ENCODE assay signal across 23 cellular contexts in genomic region chr5:14054111-14054854, GRCh38.
DNase-seq lines count a peak whose midpoint lies in the region; FAIRE-seq and TF ChIP-seq lines count a peak whose summit lies in the region.
"Had no signal": no experiment of that assay in that cellular context is flagged by ENCODE, and none has a peak within 500 bp of the region (broad histone marks: within the 10 kb centered on the region; RNA-seq: fewer than 3 reads in every experiment).

No MANE protein-coding gene starts in this region.

- FAIRE-seq in RCC 7860 (lab: Jason Lieb, UNC), result peak; percentile 45
- FAIRE-seq: GM12892 had no signal

- H2BK120ac ChIP-seq in trophoblast cell (ENCODE audit: insufficient read depth, low read length, poor library complexity) (no peak overlapping the region), H9 (ENCODE audit: low read depth, low read length, poor library complexity, severe bottlenecking) (no peak overlapping the region)

- DNase-seq in HCEC 1CT, result peak; percentile 71
- DNase-seq in RCC 7860 (ENCODE audit: low spot score), result no peak
- peak; percentile 63 for DNase-seq in iris pigment epithelial cell (ENCODE audit: low read depth)
- DNase-seq in trophoblast cell, result peak; percentile 65 to 94
- DNase-seq in H9, result no peak
- DNase-seq in NOMO-1 treated with dmso at 0.1 percent for 144 hours (lab: John Stamatoyannopoulos, UW; ENCODE audit: unreplicated experiment), result no peak
- DNase-seq in activated CD4-positive, alpha-beta memory T cell treated with anti-CD3 and anti-CD28 coated beads for 36 hours, result no peak
- DNase-seq: BE2C; CD8-positive, alpha-beta memory T cell; DMS 273 treated with DMSO at 0.1 percent for 48 hours; DMS79; EL; NCI-H1048; NCI-H1417; NCI-H1694 treated with DMSO at 0.1 percent for 48 hours; NCI-H2081; NCI-H2227 treated with DMSO at 0.1 percent for 48 hours; NCI-H526 treated with DMSO at 0.1 percent for 48 hours; T-cell had no signal

- H3K4ac ChIP-seq in trophoblast cell (ENCODE audit: low read depth, low read length) (no peak overlapping the region), H9 (ENCODE audit: low read depth, low read length) (no peak overlapping the region)

- peaks cover 4 to 8% of the 10 kb centered on the region in 2 experiments; a peak in 1 of 4 replicates for H3K4me1 Mint-ChIP-seq in H9
- no peaks in the 10 kb centered on the region for H3K4me1 Mint-ChIP-seq in activated CD4-positive, alpha-beta memory T cell treated with anti-CD3 and anti-CD28 coated beads for 36 hours (ENCODE audit: low read depth)
- H3K4me1 Mint-ChIP-seq: CD14-positive monocyte; CD8-positive, alpha-beta memory T cell; T-cell had no signal

- no peaks in the 10 kb centered on the region for H3K36me3 ChIP-seq in trophoblast cell (ENCODE audit: control insufficient read depth in 1 of 2, insufficient read depth in 2 of 2, low read length in 2 of 2)
- H3K36me3 ChIP-seq: BE2C, HAP-1 had no signal

- H3K27me3 Mint-ChIP-seq in H9 (ENCODE audit: low read depth), result no peaks in the 10 kb centered on the region
- no peaks in the 10 kb centered on the region for H3K27me3 Mint-ChIP-seq in activated CD4-positive, alpha-beta memory T cell treated with anti-CD3 and anti-CD28 coated beads for 36 hours

- no peak overlapping the region for H4K12ac ChIP-seq in trophoblast cell (ENCODE audit: low read depth, low read length)

- no peaks in the 10 kb centered on the region for H4K20me1 ChIP-seq in H9 (ENCODE audit: control insufficient read depth, insufficient read depth, insufficient read length)

- H3K14ac ChIP-seq in trophoblast cell (ENCODE audit: low read length), result no peak overlapping the region
- H3K14ac ChIP-seq in H9 (ENCODE audit: insufficient read depth, low read length), result no peak overlapping the region

- no peak overlapping the region for H3K4me3 Mint-ChIP-seq in H9
- no peak overlapping the region for H3K4me3 Mint-ChIP-seq in activated CD4-positive, alpha-beta memory T cell treated with anti-CD3 and anti-CD28 coated beads for 36 hours
- H3K4me3 Mint-ChIP-seq: CD14-positive monocyte; CD8-positive, alpha-beta memory T cell; GM23338; T-cell had no signal

- H3K4me1 ChIP-seq in trophoblast cell (ENCODE audit: control insufficient read depth in 1 of 2, insufficient read depth in 2 of 2, low read length in 2 of 2) (peaks cover 0 to 3% of the 10 kb centered on the region in 2 experiments), H9 (ENCODE audit: insufficient read depth, low read length) (no peaks in the 10 kb centered on the region)
- H3K4me1 ChIP-seq: BE2C, HAP-1 had no signal

- H3K27ac ChIP-seq in trophoblast cell (ENCODE audit: low read depth, low read length) (no peak overlapping the region), H9 (ENCODE audit: insufficient read length, low read depth, low read length) (no peak overlapping the region)

- H3K56ac ChIP-seq in H9 (ENCODE audit: insufficient read length, low read depth, low read length), result no peak overlapping the region

- no peak overlapping the region for H3K9ac ChIP-seq in trophoblast cell (ENCODE audit: low read length)
- no peak overlapping the region for H3K9ac ChIP-seq in H9 (ENCODE audit: extremely low read depth, insufficient read length, low read length)

- no peak overlapping the region for H2AFZ ChIP-seq in trophoblast cell (ENCODE audit: insufficient read depth, low read length, poor library complexity)
- no peak overlapping the region for H2AFZ ChIP-seq in H9 (ENCODE audit: low read length)

- H3K79me1 ChIP-seq in trophoblast cell (ENCODE audit: low read length) (no peaks in the 10 kb centered on the region), H9 (ENCODE audit: insufficient read depth, low read depth, low read length, poor library complexity, severe bottlenecking) (no peaks in the 10 kb centered on the region)

- no peak overlapping the region for H3K23ac ChIP-seq in trophoblast cell (ENCODE audit: low read length)
- no peak overlapping the region for H3K23ac ChIP-seq in H9 (ENCODE audit: insufficient read length, low read depth, low read length)

- H4K5ac ChIP-seq in H9 (ENCODE audit: insufficient read length, low read depth, low read length), result no peak overlapping the region

- H3K4me2 ChIP-seq in trophoblast cell (ENCODE audit: low read length) (no peak overlapping the region), H9 (ENCODE audit: insufficient read depth, insufficient read length, low read length) (no peak overlapping the region)
- H3K4me2 ChIP-seq: GM23338 had no signal

- TF ChIP-seq CTCF in H9 (conservative IDR thresholded peaks at IDR 0.05), result no peak

- H3K18ac ChIP-seq in trophoblast cell (ENCODE audit: low read length) (no peak overlapping the region), H9 (ENCODE audit: insufficient read length, low read depth, low read length) (no peak overlapping the region)

- H3K36me3 Mint-ChIP-seq in H9 (ENCODE audit: insufficient read depth in 1 of 3, low read depth in 3 of 3), result no peaks in the 10 kb centered on the region
- H3K36me3 Mint-ChIP-seq in activated CD4-positive, alpha-beta memory T cell treated with anti-CD3 and anti-CD28 coated beads for 36 hours, result no peaks in the 10 kb centered on the region
- H3K36me3 Mint-ChIP-seq: CD14-positive monocyte; CD8-positive, alpha-beta memory T cell; T-cell had no signal

- CTCF ChIA-PET in activated CD4-positive, alpha-beta memory T cell treated with anti-CD3 and anti-CD28 coated beads for 36 hours (lab: Charles Lee), result interaction anchor here (0.7 kb wide), 1 partner anchor 119 kb away, joined by 3 read pairs; no protein-coding TSS in a partner anchor

- no peak overlapping the region for H2AK5ac ChIP-seq in trophoblast cell (ENCODE audit: low read length)
- no peak overlapping the region for H2AK5ac ChIP-seq in H9 (ENCODE audit: insufficient read length, low read length)

- intact Hi-C loops in activated CD4-positive, alpha-beta memory T cell treated with anti-CD3 and anti-CD28 coated beads for 36 hours (cut with micrococcal nuclease), result no loop called here

- no peaks in the 10 kb centered on the region for H3K9me3 Mint-ChIP-seq in H9
- H3K9me3 Mint-ChIP-seq in activated CD4-positive, alpha-beta memory T cell treated with anti-CD3 and anti-CD28 coated beads for 36 hours, result no peaks in the 10 kb centered on the region
- H3K9me3 Mint-ChIP-seq: GM23338 had no signal

- POLR2A ChIA-PET in activated CD4-positive, alpha-beta memory T cell treated with anti-CD3 and anti-CD28 coated beads for 36 hours (lab: Charles Lee), result no interaction called here

- H4K8ac ChIP-seq in trophoblast cell (ENCODE audit: low read depth, low read length) (no peak overlapping the region), H9 (replicated peaks; ENCODE audit: insufficient read length, low read depth, low read length) (no peak overlapping the region)

- no peak overlapping the region for H2BK15ac ChIP-seq in H9 (ENCODE audit: low read depth, low read length)

- H3K27me3 ChIP-seq in trophoblast cell (ENCODE audit: insufficient read depth, low read length) (no peaks in the 10 kb centered on the region), H9 (ENCODE audit: insufficient read depth, low read length) (no peaks in the 10 kb centered on the region)

- H3T11ph ChIP-seq in H9 (ENCODE audit: low read length), result no peak overlapping the region

- H3K79me2 ChIP-seq in trophoblast cell (ENCODE audit: control insufficient read depth, insufficient read depth, low read length, poor library complexity), result no peaks in the 10 kb centered on the region
- H3K79me2 ChIP-seq in H9 (ENCODE audit: insufficient read depth, low read length), result no peaks in the 10 kb centered on the region

- no peak overlapping the region for H2BK12ac ChIP-seq in trophoblast cell (ENCODE audit: low read length)
- H2BK12ac ChIP-seq in H9 (ENCODE audit: insufficient read length, low read depth, low read length), result no peak overlapping the region

- H4K91ac ChIP-seq in trophoblast cell (ENCODE audit: low read depth, low read length) (no peak overlapping the region), H9 (ENCODE audit: insufficient read length, low read depth, low read length) (no peak overlapping the region)

- no peak overlapping the region for H3K4me3 ChIP-seq in trophoblast cell (ENCODE audit: low read depth, low read length)
- H3K4me3 ChIP-seq: GM23338, HAP-1 had no signal

- H3K9me3 ChIP-seq in trophoblast cell (ENCODE audit: insufficient read depth, low read depth, low read length), result no peaks in the 10 kb centered on the region
- no peaks in the 10 kb centered on the region for H3K9me3 ChIP-seq in H9 (ENCODE audit: control insufficient read depth, low read depth, low read length)
- H3K9me3 ChIP-seq: BE2C, HAP-1 had no signal

- H2BK20ac ChIP-seq in H9 (ENCODE audit: low read depth, low read length, poor library complexity, severe bottlenecking), result no peak overlapping the region

- no peak overlapping the region for H3K27ac Mint-ChIP-seq in H9
- H3K27ac Mint-ChIP-seq in activated CD4-positive, alpha-beta memory T cell treated with anti-CD3 and anti-CD28 coated beads for 36 hours, result no peak overlapping the region
- H3K27ac Mint-ChIP-seq: CD14-positive monocyte; CD8-positive, alpha-beta memory T cell; GM23338; T-cell had no signal

- H3K23me2 ChIP-seq in H9 (ENCODE audit: insufficient read length, low read depth, low read length, poor library complexity, severe bottlenecking), result no peaks in the 10 kb centered on the region

- H2BK5ac ChIP-seq in trophoblast cell (ENCODE audit: low read depth, low read length, poor library complexity), result no peak overlapping the region
- H2BK5ac ChIP-seq in H9 (ENCODE audit: insufficient read length, low read length), result no peak overlapping the region

- no CpG with 5 or more reads among the region's 9 CpGs for WGBS in trophoblast cell (ENCODE audit: extremely low coverage, insufficient coverage, insufficient read length)
- no CpG with 5 or more reads among the region's 9 CpGs for WGBS in H9 (ENCODE audit: extremely low coverage, insufficient read length, low lambda C conversion rate)

Comparison
In these comparisons a context has a peak if more than half of its experiments do, and no peak if none do; other contexts are left out.
1. DNase-seq: peak in HCEC 1CT (single experiment), iris pigment epithelial cell (single experiment) and trophoblast cell (2 of 2); none in RCC 7860 (single experiment), H9 (single experiment), NOMO-1 treated with dmso at 0.1 percent for 144 hours (single experiment) and activated CD4-positive, alpha-beta memory T cell treated with anti-CD3 and anti-CD28 coated beads for 36 hours (single experiment).